In genomic region chr3:85394424-85394823, GRCh38 we compare ENCODE assay signal across 11 cellular contexts.
"Had no signal": no experiment of that assay in that cellular context is flagged by ENCODE, and none has a peak within 500 bp of the region (broad histone marks: within the 10 kb centered on the region; RNA-seq: fewer than 3 reads in every experiment).

No MANE protein-coding gene starts in this region.

- H2AFZ ChIP-seq: GM23248, GM23338 had no signal

- H3K27ac ChIP-seq: GM23248 had no signal

- FAIRE-seq: H1, H54 had no signal

- H3K36me3 ChIP-seq: HAP-1 had no signal

- H3K9ac ChIP-seq: GM23248 had no signal

- DNase-seq: GM23248, GOT3, H7, H9, HCEC 1CT, HFFc6 had no signal

- H3K4me3 ChIP-seq: GM23248, GM23338, HAP-1 had no signal

- ATAC-seq: GM23338, HCT116 had no signal

- H3K4me2 ChIP-seq: GM23338 had no signal

- H3K9me3 ChIP-seq: HAP-1 had no signal
